22 cellular contexts compared by ENCODE assay signal in the genomic region with DNA sequence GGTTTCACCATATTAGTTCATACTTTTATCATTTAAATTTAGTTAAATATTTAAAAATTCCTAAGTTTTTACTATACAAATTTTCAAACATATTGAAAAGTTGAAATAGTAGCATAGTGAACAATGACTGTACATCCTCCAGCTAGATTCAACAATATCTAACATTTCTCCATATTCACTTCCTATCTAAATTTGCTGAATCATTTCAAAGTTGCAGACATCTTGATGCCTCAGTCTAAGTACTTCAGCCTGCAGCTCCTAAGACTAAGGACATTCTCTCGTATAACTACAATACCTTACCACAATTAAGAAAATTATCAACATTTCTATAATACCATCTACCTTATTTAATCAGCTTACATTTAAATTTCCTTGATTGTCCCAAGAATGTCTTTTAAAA.
"Had no signal": no experiment of that assay in that cellular context is flagged by ENCODE, and none has a peak within 500 bp of the region (broad histone marks: within the 10 kb centered on the region; RNA-seq: fewer than 3 reads in every experiment).

No MANE protein-coding gene starts in this region.

- H3K36me3 ChIP-seq: lower lobe of right lung, pancreas, right lobe of liver had no signal

- H3K36me3 Mint-ChIP-seq: natural killer cell had no signal

- H3K4me1 Mint-ChIP-seq: activated naive CD4-positive, alpha-beta T cell treated with anti-CD3 and anti-CD28 coated beads, Interleukin-2, amount 10 ng/mL, durations not matched to agents 7 days and 5 days; natural killer cell; stimulated activated naive CD8-positive, alpha-beta T cell treated with anti-CD3 and anti-CD28 coated beads, Interleukin-15, amount 100 ng/mL, for 72 hours had no signal

- H3K27ac ChIP-seq: lower lobe of right lung, pancreas, right lobe of liver, testis had no signal

- H3K27me3 ChIP-seq: pancreas, right lobe of liver, testis had no signal

- H3K4me3 Mint-ChIP-seq: activated CD4-positive, alpha-beta T cell treated with anti-CD3 and anti-CD28 coated beads, Interleukin-2, amount 10 ng/mL, durations not matched to agents 24 days and 14 days; activated CD8-positive, alpha-beta T cell treated with anti-CD3 and anti-CD28 coated beads, Interleukin-2, amount 10 ng/mL, durations not matched to agents 7 days and 5 days; activated naive CD4-positive, alpha-beta T cell treated with anti-CD3 and anti-CD28 coated beads, Interleukin-2, amount 10 ng/mL, durations not matched to agents 7 days and 5 days; activated naive CD8-positive, alpha-beta T cell treated with anti-CD3 and anti-CD28 coated beads, Interleukin-2, amount 50 U/mL, for 24 hours; activated T-cell treated with anti-CD3 and anti-CD28 coated beads, Interleukin-2, amount 50 U/mL, for 24 hours; dendritic cell treated with granulocyte-macrophage colony-stimulating factor and Interleukin-4, amounts not matched to agents 40 ng/mL and 50 ng/mL, for 4 days; natural killer cell; stimulated activated naive CD8-positive, alpha-beta T cell treated with anti-CD3 and anti-CD28 coated beads, Interleukin-15, amount 100 ng/mL, for 72 hours; T-helper 2 cell treated with Interferon-gamma antibody and Interleukin-4, amounts not matched to agents 5 μg/mL and 100 μg/mL, for 36 hours; type B pancreatic cell had no signal

- H3K9me3 Mint-ChIP-seq: activated CD4-positive, alpha-beta T cell treated with anti-CD3 and anti-CD28 coated beads, Interleukin-2, amount 10 ng/mL, durations not matched to agents 24 days and 14 days; activated naive CD4-positive, alpha-beta T cell treated with anti-CD3 and anti-CD28 coated beads, Interleukin-2, amount 10 ng/mL, durations not matched to agents 7 days and 5 days; activated naive CD8-positive, alpha-beta T cell treated with anti-CD3 and anti-CD28 coated beads, Interleukin-2, amount 50 U/mL, for 24 hours; activated T-cell treated with anti-CD3 and anti-CD28 coated beads, Interleukin-2, amount 50 U/mL, for 24 hours; dendritic cell treated with granulocyte-macrophage colony-stimulating factor and Interleukin-4, amounts not matched to agents 40 ng/mL and 50 ng/mL, for 4 days; natural killer cell; stimulated activated naive CD8-positive, alpha-beta T cell treated with anti-CD3 and anti-CD28 coated beads, Interleukin-15, amount 100 ng/mL, for 72 hours; T-helper 2 cell treated with Interferon-gamma antibody and Interleukin-4, amounts not matched to agents 5 μg/mL and 100 μg/mL, for 36 hours; type B pancreatic cell had no signal

- H3K4me3 ChIP-seq: lower lobe of right lung, pancreas, right lobe of liver, testis had no signal

- H3K27ac Mint-ChIP-seq: activated CD4-positive, alpha-beta T cell treated with anti-CD3 and anti-CD28 coated beads, Interleukin-2, amount 10 ng/mL, durations not matched to agents 24 days and 14 days; activated CD8-positive, alpha-beta T cell treated with anti-CD3 and anti-CD28 coated beads, Interleukin-2, amount 10 ng/mL, durations not matched to agents 7 days and 5 days; activated naive CD4-positive, alpha-beta T cell treated with anti-CD3 and anti-CD28 coated beads, Interleukin-2, amount 10 ng/mL, durations not matched to agents 7 days and 5 days; activated naive CD8-positive, alpha-beta T cell treated with anti-CD3 and anti-CD28 coated beads, Interleukin-2, amount 50 U/mL, for 24 hours; activated T-cell treated with anti-CD3 and anti-CD28 coated beads, Interleukin-2, amount 50 U/mL, for 24 hours; dendritic cell treated with granulocyte-macrophage colony-stimulating factor and Interleukin-4, amounts not matched to agents 40 ng/mL and 50 ng/mL, for 4 days; natural killer cell; stimulated activated naive CD8-positive, alpha-beta T cell treated with anti-CD3 and anti-CD28 coated beads, Interleukin-15, amount 100 ng/mL, for 72 hours; T-helper 2 cell treated with Interferon-gamma antibody and Interleukin-4, amounts not matched to agents 5 μg/mL and 100 μg/mL, for 36 hours; type B pancreatic cell had no signal

- DNase-seq: activated CD4-positive, alpha-beta T cell treated with anti-CD3 and anti-CD28 coated beads, Interleukin-2, amount 10 ng/mL, durations not matched to agents 24 days and 14 days; activated CD8-positive, alpha-beta T cell treated with anti-CD3 and anti-CD28 coated beads, Interleukin-2, amount 10 ng/mL, durations not matched to agents 7 days and 5 days; activated effector memory CD4-positive, alpha-beta T cell treated with Interleukin-2 at 50 U/mL for 16 hours; activated naive CD4-positive, alpha-beta T cell treated with anti-CD3 and anti-CD28 coated beads, Interleukin-2, amount 10 ng/mL, durations not matched to agents 7 days and 5 days; activated naive CD8-positive, alpha-beta T cell treated with anti-CD3 and anti-CD28 coated beads, Interleukin-2, amount 50 U/mL, for 24 hours; activated T-cell treated with anti-CD3 and anti-CD28 coated beads, Interleukin-2, amount 50 U/mL, for 24 hours; effector memory CD4-positive, alpha-beta T cell; foreskin fibroblast; glutamatergic neuron; hippocampal formation; islet precursor cell; lower lobe of right lung; natural killer cell; pancreas; right lobe of liver; small intestine; stimulated activated CD4-positive, alpha-beta T cell treated with anti-CD3 and anti-CD28 coated beads, Interleukin-4, amount 100 ng/mL, for 1 hour; stimulated activated naive CD8-positive, alpha-beta T cell treated with anti-CD3 and anti-CD28 coated beads, Interleukin-15, amount 100 ng/mL, for 72 hours; testis had no signal

- H3K9me3 ChIP-seq: lower lobe of right lung, pancreas, right lobe of liver, testis had no signal

- H3K4me1 ChIP-seq: lower lobe of right lung, pancreas, right lobe of liver, testis had no signal

- H3K27me3 Mint-ChIP-seq: activated CD4-positive, alpha-beta T cell treated with anti-CD3 and anti-CD28 coated beads, Interleukin-2, amount 10 ng/mL, durations not matched to agents 24 days and 14 days; activated naive CD4-positive, alpha-beta T cell treated with anti-CD3 and anti-CD28 coated beads, Interleukin-2, amount 10 ng/mL, durations not matched to agents 7 days and 5 days; activated naive CD8-positive, alpha-beta T cell treated with anti-CD3 and anti-CD28 coated beads, Interleukin-2, amount 50 U/mL, for 24 hours; dendritic cell treated with granulocyte-macrophage colony-stimulating factor and Interleukin-4, amounts not matched to agents 40 ng/mL and 50 ng/mL, for 4 days; stimulated activated naive CD8-positive, alpha-beta T cell treated with anti-CD3 and anti-CD28 coated beads, Interleukin-15, amount 100 ng/mL, for 72 hours; type B pancreatic cell had no signal
